ENCODE assay signal across 14 cellular contexts in genomic region chr13:85970727-85971126, GRCh38.
A peak's percentile ranks its signal among the peaks of the same experiment; 100 is the strongest.
DNase-seq lines count a peak whose midpoint lies in the region; ATAC-seq and TF ChIP-seq lines count a peak whose summit lies in the region.
"Had no signal": no experiment of that assay in that cellular context is flagged by ENCODE, and none has a peak within 500 bp of the region (broad histone marks: within the 10 kb centered on the region; RNA-seq: fewer than 3 reads in every experiment).

No MANE protein-coding gene starts in this region.

- no peaks in the 10 kb centered on the region for H3K9me3 Mint-ChIP-seq in neural crest cell
- H3K9me3 Mint-ChIP-seq: activated CD4-positive, alpha-beta T cell treated with anti-CD3 and anti-CD28 coated beads, Interleukin-2, amount 10 ng/mL, durations not matched to agents 24 days and 14 days had no signal

- no peaks in the 10 kb centered on the region for H3K27me3 Mint-ChIP-seq in neural crest cell (ENCODE audit: low read depth)
- H3K27me3 Mint-ChIP-seq: activated CD4-positive, alpha-beta T cell treated with anti-CD3 and anti-CD28 coated beads, Interleukin-2, amount 10 ng/mL, durations not matched to agents 24 days and 14 days; CD8-positive, alpha-beta memory T cell had no signal

- H3K4me3 ChIP-seq in choroid plexus epithelial cell (ENCODE audit: low read depth, low read length), result no peak overlapping the region
- H3K4me3 ChIP-seq: heart left ventricle had no signal

- H3K36me3 Mint-ChIP-seq in neural crest cell (ENCODE audit: low read depth), result no peaks in the 10 kb centered on the region
- H3K36me3 Mint-ChIP-seq: CD8-positive, alpha-beta memory T cell had no signal

- ATAC-seq in GM21528 (IDR thresholded peaks at IDR 0.05; ENCODE audit: low FRiP score, unreplicated experiment), result no peak
- ATAC-seq: activated T-cell treated with anti-CD3 and anti-CD28 coated beads, Interleukin-2, amount 50 U/mL, for 72 hours; heart left ventricle had no signal

- H3K4me1 Mint-ChIP-seq in neural crest cell, result no peaks in the 10 kb centered on the region
- H3K4me1 Mint-ChIP-seq: activated CD4-positive, alpha-beta T cell treated with anti-CD3 and anti-CD28 coated beads, Interleukin-2, amount 10 ng/mL, durations not matched to agents 24 days and 14 days; CD8-positive, alpha-beta memory T cell had no signal

- TF ChIP-seq CTCF in choroid plexus epithelial cell (conservative IDR thresholded peaks at IDR 0.05; ENCODE audit: low read depth, low read length) (peak; percentile 35), neural crest cell (conservative IDR thresholded peaks at IDR 0.05) (peak; percentile 63)

- no peak overlapping the region for H3K27ac Mint-ChIP-seq in neural crest cell (ENCODE audit: unreplicated experiment)
- H3K27ac Mint-ChIP-seq: activated CD4-positive, alpha-beta T cell treated with anti-CD3 and anti-CD28 coated beads, Interleukin-2, amount 10 ng/mL, durations not matched to agents 24 days and 14 days; activated T-cell treated with anti-CD3 and anti-CD28 coated beads, Interleukin-2, amount 50 U/mL, for 72 hours; CD8-positive, alpha-beta memory T cell; T-helper 1 cell treated with Interleukin-12 subunit alpha and Interleukin-12 subunit beta and Interleukin-4 antibody, amounts not matched to agents 30 μg/mL and 1 μg/mL, for 36 hours had no signal

- H3K4me3 Mint-ChIP-seq in neural crest cell, result no peak overlapping the region
- H3K4me3 Mint-ChIP-seq: activated CD4-positive, alpha-beta T cell treated with anti-CD3 and anti-CD28 coated beads, Interleukin-2, amount 10 ng/mL, durations not matched to agents 24 days and 14 days; activated T-cell treated with anti-CD3 and anti-CD28 coated beads, Interleukin-2, amount 50 U/mL, for 72 hours; CD8-positive, alpha-beta memory T cell; T-helper 1 cell treated with Interleukin-12 subunit alpha and Interleukin-12 subunit beta and Interleukin-4 antibody, amounts not matched to agents 30 μg/mL and 1 μg/mL, for 36 hours had no signal

- peak; percentile 9 for DNase-seq in HCEC 1CT
- DNase-seq in NCI-H526 (lab: John Stamatoyannopoulos, UW), result peak; percentile 29 to 56
- DNase-seq in choroid plexus epithelial cell (ENCODE audit: low read depth), result peak; percentile 53
- no peak for DNase-seq in neural crest cell (ENCODE audit: low read depth, low spot score)
- no peak for DNase-seq in ureter (ENCODE audit: low spot score)
- no peak for DNase-seq in NCI-H446 treated with DMSO at 0.1 percent for 48 hours (lab: John Stamatoyannopoulos, UW)
- DNase-seq: activated CD4-positive, alpha-beta T cell treated with anti-CD3 and anti-CD28 coated beads, Interleukin-2, amount 10 ng/mL, durations not matched to agents 24 days and 14 days; activated T-cell treated with anti-CD3 and anti-CD28 coated beads, Interleukin-2, amount 50 U/mL, for 72 hours; CD8-positive, alpha-beta memory T cell; heart left ventricle; mammary epithelial cell; NCI-H2029 treated with DMSO at 0.1 percent for 48 hours had no signal

Comparison
In these comparisons a context has a peak if more than half of its experiments do, and no peak if none do; other contexts are left out.
1. DNase-seq: peak in HCEC 1CT (single experiment), NCI-H526 (2 of 2) and choroid plexus epithelial cell (single experiment); none in neural crest cell (single experiment), ureter (single experiment) and NCI-H446 treated with DMSO at 0.1 percent for 48 hours (single experiment).